ENCODE assay signal across 9 cellular contexts in the genomic region with DNA sequence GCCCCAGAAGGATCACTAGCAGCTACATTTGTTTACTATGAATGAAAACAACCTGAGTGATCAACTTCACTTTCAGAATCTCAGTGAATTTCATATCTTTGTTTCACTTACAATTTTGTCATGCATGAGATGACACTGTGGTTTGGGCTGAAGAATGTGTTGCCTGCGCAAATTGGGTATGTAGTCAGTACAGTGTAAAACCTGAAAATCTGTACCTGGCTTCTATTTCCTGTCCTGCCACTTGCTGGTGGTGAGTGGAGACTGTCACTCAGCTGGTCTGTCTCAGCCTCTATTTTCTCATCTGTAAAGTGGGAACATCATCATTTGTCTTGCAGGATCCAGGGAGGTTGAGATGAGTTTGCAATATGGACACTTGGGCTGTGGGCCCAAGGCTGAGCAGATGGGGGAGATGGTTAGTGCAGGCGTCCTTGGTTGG.
DNase-seq lines count a peak whose midpoint lies in the region; ATAC-seq and TF ChIP-seq lines count a peak whose summit lies in the region.
"Had no signal": no experiment of that assay in that cellular context is flagged by ENCODE, and none has a peak within 500 bp of the region (broad histone marks: within the 10 kb centered on the region; RNA-seq: fewer than 3 reads in every experiment).

No MANE protein-coding gene starts in this region.

- DNase-seq in GM10266 (ENCODE audit: extremely low spot score): peak; percentile 68
- peak; percentile 71 for DNase-seq in GM19240 (ENCODE audit: insufficient read length, low spot score)
- no peak for DNase-seq in middle frontal gyrus (ENCODE audit: extremely low spot score, low spot score)
- DNase-seq in uterus: no peak
- DNase-seq in NCI-H2081 (lab: John Stamatoyannopoulos, UW): no peak
- DNase-seq in left ventricle myocardium superior: no peak

- H2AFZ ChIP-seq in OCI-LY3 (ENCODE audit: low read depth, low read length): no peak overlapping the region

- TF ChIP-seq CTCF in GM10266 (IDR thresholded peaks at IDR 0.05; ENCODE audit: control insufficient read depth, insufficient read depth, low read depth, missing control alignments) (no peak), OCI-LY3 (IDR thresholded peaks at IDR 0.05; ENCODE audit: low read depth, low read length) (no peak), uterus (IDR thresholded peaks at IDR 0.05) (no peak)

- H4K20me1 ChIP-seq in OCI-LY3 (ENCODE audit: insufficient read depth, low read length): peaks cover 26% of the 10 kb centered on the region

- no peak overlapping the region for H3K9ac ChIP-seq in OCI-LY3 (ENCODE audit: low read length)

- H3K4me1 ChIP-seq in OCI-LY3 (ENCODE audit: low read length): peaks cover 55% of the 10 kb centered on the region
- H3K4me1 ChIP-seq in uterus: no peaks in the 10 kb centered on the region
- H3K4me1 ChIP-seq: prostate gland had no signal

- H3K27me3 ChIP-seq in OCI-LY3 (ENCODE audit: low read depth, low read length): no peaks in the 10 kb centered on the region
- no peaks in the 10 kb centered on the region for H3K27me3 ChIP-seq in uterus

- H3K36me3 ChIP-seq in OCI-LY3 (replicated peaks; ENCODE audit: low read depth, low read length) (peaks cover 61% of the 10 kb centered on the region), uterus (no peaks in the 10 kb centered on the region)
- H3K36me3 ChIP-seq: prostate gland had no signal

- H3K4me2 ChIP-seq in OCI-LY3 (ENCODE audit: low read length): peak overlapping the region; percentile 17; the same call in 1 of the 2 replicates

- H3K27ac ChIP-seq in OCI-LY3 (ENCODE audit: low read length) (peak overlapping the region; percentile 62), uterus (no peak overlapping the region)
- H3K27ac ChIP-seq: prostate gland had no signal

- no peak overlapping the region for H3K4me3 ChIP-seq in OCI-LY3 (ENCODE audit: low read length)
- H3K4me3 ChIP-seq in uterus: no peak overlapping the region
- H3K4me3 ChIP-seq: prostate gland had no signal

- intact Hi-C loops in uterus (cut with DNase I; ENCODE audit: low total_unique reads) (no loop called here), left ventricle myocardium superior (cut with micrococcal nuclease) (no loop called here)

- TF ChIP-seq POLR2A in uterus (IDR thresholded peaks at IDR 0.05): no peak

- H3K79me2 ChIP-seq in OCI-LY3 (ENCODE audit: low read length): peaks cover 5% of the 10 kb centered on the region; the same call in 1 of the 2 replicates

- no peaks in the 10 kb centered on the region for H3K9me3 ChIP-seq in OCI-LY3 (ENCODE audit: insufficient read depth, low read length)
- H3K9me3 ChIP-seq in uterus: no peaks in the 10 kb centered on the region
- H3K9me3 ChIP-seq: prostate gland had no signal

- peak; percentile 95 for ATAC-seq in HG02885 (IDR thresholded peaks at IDR 0.05; ENCODE audit: poor library complexity, unreplicated experiment)
- ATAC-seq in left ventricle myocardium superior: no peak

Comparison
In these comparisons a context has a peak if more than half of its experiments do, and no peak if none do; other contexts are left out.
1. DNase-seq: peak in GM10266 (single experiment) and GM19240 (single experiment); none in middle frontal gyrus (single experiment), uterus (0 of 2), NCI-H2081 (0 of 2) and left ventricle myocardium superior (single experiment).